8 cellular contexts compared by ENCODE assay signal in genomic region chr16:81366316-81366932, GRCh38. TPM values are rescaled to one million over a fixed set of nuclear protein-coding genes. Genes with fewer than 3 reads are reported as not detected.
DNase-seq lines count a peak whose midpoint lies in the region; ATAC-seq and TF ChIP-seq lines count a peak whose summit lies in the region.

No MANE protein-coding gene starts in this region.

- ATAC-seq in HG03378 (IDR thresholded peaks at IDR 0.05; ENCODE audit: unreplicated experiment) = no peak

- H3K36me3 Mint-ChIP-seq in type B pancreatic cell = peaks cover 26% of the 10 kb centered on the region

- H3K4me1 Mint-ChIP-seq in type B pancreatic cell (ENCODE audit: unreplicated experiment) = no peaks in the 10 kb centered on the region

- H3K4me3 ChIP-seq in H7 (ENCODE audit: insufficient read depth, low read depth, low read length) = no peak overlapping the region

- H3K36me3 ChIP-seq in H7 (replicated peaks; ENCODE audit: control insufficient read depth, insufficient read depth, low read length) = peaks cover 16% of the 10 kb centered on the region

- peak; percentile 88 for TF ChIP-seq CTCF in type B pancreatic cell (conservative IDR thresholded peaks at IDR 0.05)

- H3K4me3 Mint-ChIP-seq in type B pancreatic cell = no peak overlapping the region

- in situ Hi-C loops in T47D (cut with HindIII; ENCODE audit: low pct_unique_long_range_greater_than_20kb, low sequenced_read_pairs) = no loop called here

- H3K9me3 Mint-ChIP-seq in type B pancreatic cell = no peaks in the 10 kb centered on the region

- H3K27ac Mint-ChIP-seq in type B pancreatic cell = peak overlapping the region; percentile 16

- no peaks in the 10 kb centered on the region for H3K27me3 ChIP-seq in H7 (ENCODE audit: control insufficient read depth, insufficient read depth, low read length)

- DNase-seq in DMS153 treated with DMSO at 0.1 percent for 48 hours (lab: John Stamatoyannopoulos, UW; ENCODE audit: unreplicated experiment) (peak; percentile 58), H7 (peak; percentile 56), NCI-H524 treated with DMSO at 0.1 percent for 48 hours (lab: John Stamatoyannopoulos, UW) (peak; percentile 13), T47D (ENCODE audit: low read depth in 1 of 2, low spot score in 1 of 2) (peak; percentile 28 to 69), kidney glomerular epithelial cell (lab: John Stamatoyannopoulos, UW) (peak; percentile 57), type B pancreatic cell (ENCODE audit: extremely low spot score, unreplicated experiment) (no peak)
- DNase-seq in activated CD4-positive, alpha-beta T cell treated with anti-CD3 and anti-CD28 coated beads for 1 hour = no peak

- no peaks in the 10 kb centered on the region for H3K27me3 Mint-ChIP-seq in type B pancreatic cell

RNA-seq across cellular contexts. Expression of gene GAN, which starts 51.7 kb away (rescaled TPM):
- total RNA-seq in H7 (2014; rRNA removed; shearing (Covaris generic)) = 8.7 and 10.9 TPM in 2 replicates
- 14.8 and 32.7 TPM in 2 replicates for total RNA-seq in type B pancreatic cell (ENCODE audit: low replicate concordance)

Comparison
In these comparisons a context has a peak if more than half of its experiments do, and no peak if none do; other contexts are left out.
1. DNase-seq: peak in DMS153 treated with DMSO at 0.1 percent for 48 hours (single experiment), H7 (single experiment), NCI-H524 treated with DMSO at 0.1 percent for 48 hours (single experiment), T47D (2 of 2) and kidney glomerular epithelial cell (single experiment); none in type B pancreatic cell (single experiment) and activated CD4-positive, alpha-beta T cell treated with anti-CD3 and anti-CD28 coated beads for 1 hour (single experiment).